ENCODE assay signal across 12 cellular contexts in the genomic region with DNA sequence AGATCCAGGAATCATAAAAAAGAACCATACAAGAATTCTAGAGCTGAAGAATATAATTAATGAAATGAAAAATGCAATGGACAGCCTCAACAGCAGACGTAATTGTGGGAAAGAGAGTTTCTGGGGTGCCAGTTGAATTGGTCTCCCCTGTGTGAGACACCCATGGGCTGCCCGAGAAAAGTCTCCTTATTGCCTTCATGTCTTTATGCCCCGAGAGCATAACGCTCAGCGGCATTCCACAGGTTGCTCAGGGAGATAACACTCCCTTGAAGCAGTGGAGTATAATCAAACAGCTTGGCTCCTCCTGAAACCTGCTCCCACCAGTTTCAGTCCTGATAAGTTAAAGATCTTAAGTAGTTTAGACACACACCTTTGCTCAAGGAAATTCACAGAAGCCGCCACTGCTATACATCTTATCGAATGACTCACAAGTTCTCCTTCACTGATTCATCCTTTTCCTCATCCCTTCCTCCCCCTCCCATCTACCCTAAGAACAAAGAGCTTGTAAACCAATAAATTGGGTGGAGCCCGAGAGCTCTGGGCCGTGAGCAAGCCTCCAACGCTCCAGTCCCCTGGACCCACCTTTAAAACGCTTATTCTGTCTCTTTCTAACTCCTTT. TPM values are rescaled to one million over a fixed set of nuclear protein-coding genes. Genes with fewer than 3 reads are reported as not detected.
A peak's percentile ranks its signal among the peaks of the same experiment; 100 is the strongest.
DNase-seq lines count a peak whose midpoint lies in the region; ATAC-seq, FAIRE-seq and TF ChIP-seq lines count a peak whose summit lies in the region.
"Not testable (repeated sequence)": the region's sequence is repeated elsewhere in the genome, so short reads cannot be mapped to it uniquely, and the experiment has no call there.
"Had no signal": no experiment of that assay in that cellular context is flagged by ENCODE, and none has a peak within 500 bp of the region (broad histone marks: within the 10 kb centered on the region; RNA-seq: fewer than 3 reads in every experiment).

No MANE protein-coding gene starts in this region.

- H3K9ac ChIP-seq in HCT116 (ENCODE audit: low read length) (peak overlapping the region; percentile 64), PC-3 (ENCODE audit: low read length) (peak overlapping the region; percentile 19; the same call in 1 of the 2 replicates)

- not testable (repeated sequence) for TF ChIP-seq CTCF in HCT116 (IDR thresholded peaks at IDR 0.05 in 2 of 3, conservative IDR thresholded peaks at IDR 0.05 in 1 of 3; ENCODE audit: borderline replicate concordance in 1 of 3, insufficient read depth in 1 of 3, low read depth in 2 of 3, low read length in 2 of 3); PC-3 (conservative IDR thresholded peaks at IDR 0.05; ENCODE audit: low read depth, low read length); bronchial epithelial cell (IDR thresholded peaks at IDR 0.05; ENCODE audit: insufficient read depth, low read length, severe bottlenecking); foreskin keratinocyte (conservative IDR thresholded peaks at IDR 0.05); mesothelial cell of epicardium (IDR thresholded peaks at IDR 0.05; ENCODE audit: unreplicated experiment)

- WGBS in small intestine, 3 donors, result 15 to 55% (median 41%) methylated on average over 11 of the region's 11 CpGs

- not testable (repeated sequence) for H3K36me3 ChIP-seq in HCT116 (ENCODE audit: control insufficient read depth in 1 of 2, insufficient read depth in 2 of 2, low read length in 2 of 2); PC-3 (ENCODE audit: low read depth, low read length); bronchial epithelial cell (ENCODE audit: control insufficient read depth, insufficient read depth, low read length); small intestine (ENCODE audit: control insufficient read depth in 2 of 2, insufficient read depth in 2 of 2, low read length in 2 of 2)

- H3K27me3 Mint-ChIP-seq in mesothelial cell of epicardium (ENCODE audit: low read depth), result not testable (repeated sequence)

- H3K4me2 ChIP-seq in HCT116 (ENCODE audit: low read length) (peak overlapping the region; percentile 80), PC-3 (ENCODE audit: low read length) (peak overlapping the region; percentile 62)

- not testable (repeated sequence) for TF ChIP-seq RAD21 in HCT116 (IDR thresholded peaks at IDR 0.05; ENCODE audit: low read depth)

- not testable (repeated sequence) for H3K9me2 ChIP-seq in HCT116 (ENCODE audit: insufficient read depth); PC-3 (replicated peaks; ENCODE audit: low read length)

- TF ChIP-seq POLR2A in HCT116 (IDR thresholded peaks at IDR 0.05; ENCODE audit: borderline replicate concordance, extremely low read depth, insufficient read depth, insufficient read length), result not testable (repeated sequence)

- H3K36me3 Mint-ChIP-seq in mesothelial cell of epicardium, result not testable (repeated sequence)

- intact Hi-C loops in HCT116 (cut with micrococcal nuclease) (loop anchor here (2.0 kb wide), 1 partner anchor 21 kb away; no protein-coding TSS in a partner anchor), PC-3 (cut with micrococcal nuclease) (loop anchor here (5.0 kb wide), 1 partner anchor 40 kb away; no protein-coding TSS in a partner anchor)

- not testable (repeated sequence) for H3K79me2 ChIP-seq in HCT116 (ENCODE audit: insufficient read depth, low read length); PC-3 (ENCODE audit: low read length)

- H3K4me3 ChIP-seq in HCT116 (replicated peaks in 1 of 2; ENCODE audit: low read depth in 1 of 2, low read length in 2 of 2), result peak overlapping the region in 1 of 2 experiments; percentile 50
- peak overlapping the region; percentile 26; the same call in 1 of the 2 replicates for H3K4me3 ChIP-seq in PC-3 (ENCODE audit: low read length)
- not testable (repeated sequence) for H3K4me3 ChIP-seq in bronchial epithelial cell (ENCODE audit: low read depth, low read length); small intestine (ENCODE audit: low read depth in 1 of 2, low read length in 2 of 2)

- CTCF ChIA-PET in HCT116 (lab: Charles Lee) (interaction anchor here (0.9 kb wide), 1 partner anchor 92 kb away, joined by 3 read pairs; no protein-coding TSS in a partner anchor), PC-3 (lab: Charles Lee) (interaction anchor here (0.6 kb wide), 1 partner anchor 171 kb away, joined by 3 read pairs; no protein-coding TSS in a partner anchor)

- FAIRE-seq in bronchial epithelial cell (lab: Jason Lieb, UNC), result not testable (repeated sequence)
- peak; percentile 67 for FAIRE-seq in small intestine (lab: Jason Lieb, UNC)

- peak; percentile 64 for DNase-seq in A172 (ENCODE audit: low spot score)
- DNase-seq in HCT116 (ENCODE audit: low read depth, low spot score), result peak; percentile 93
- DNase-seq in PC-3, result peak; percentile 85
- peak; percentile 28 for DNase-seq in T1000 (lab: John Stamatoyannopoulos, UW)
- DNase-seq in bronchial epithelial cell (ENCODE audit: low read depth), result peak; percentile 95
- DNase-seq in foreskin keratinocyte, result peak; percentile 83 to 95
- DNase-seq in mesothelial cell of epicardium (ENCODE audit: low spot score in 2 of 2, unreplicated experiment in 2 of 2), result not testable (repeated sequence)
- peak; percentile 97 for DNase-seq in small intestine

- peak overlapping the region; percentile 65 for H3K27ac Mint-ChIP-seq in mesothelial cell of epicardium

- peaks cover 15 to 34% of the 10 kb centered on the region in 2 experiments for H3K4me1 ChIP-seq in HCT116 (ENCODE audit: control insufficient read depth in 1 of 2, insufficient read depth in 2 of 2, low read length in 2 of 2)
- H3K4me1 ChIP-seq in PC-3 (ENCODE audit: insufficient read depth, low read length), result peaks cover 25% of the 10 kb centered on the region
- H3K4me1 ChIP-seq in foreskin keratinocyte, result peaks cover 23% of the 10 kb centered on the region
- H3K4me1 ChIP-seq in small intestine (ENCODE audit: control insufficient read depth in 2 of 2, insufficient read depth in 1 of 2, low read depth in 1 of 2, low read length in 1 of 2), result not testable (repeated sequence)

- ATAC-seq in HCT116 (peak; percentile 78), PC-3 (peak; percentile 54), foreskin keratinocyte (peak; percentile 83)

- RAD21 ChIA-PET in HCT116 (lab: Charles Lee; ENCODE audit: low non-redundant PET in 1 of 2, low total read pairs in 2 of 2, uncharacterized antibody in 2 of 2, unreplicated experiment in 2 of 2), result interaction anchor here in 1 of 2 experiments (1.5 kb wide), 1 partner anchor 64 kb away, joined by 3 read pairs; a partner anchor contains a TSS

- peak overlapping the region; percentile 67 for H3K27ac ChIP-seq in HCT116 (ENCODE audit: low read depth, low read length)
- H3K27ac ChIP-seq in PC-3 (ENCODE audit: low read length), result peak overlapping the region; percentile 56
- peak overlapping the region; percentile 90 for H3K27ac ChIP-seq in foreskin keratinocyte
- H3K27ac ChIP-seq in small intestine (ENCODE audit: low read depth in 1 of 2, low read length in 1 of 2), result peak overlapping the region; percentile 55 to 80

- TSS peak; percentile 64 for BruUV-seq in HCT116 (replicated peaks; lab: Mats Ljungman, UMichigan)
- BruUV-seq in PC-3 (replicated peaks; lab: Mats Ljungman, UMichigan), result TSS peak; percentile 63

- H4K20me1 ChIP-seq in HCT116 (ENCODE audit: insufficient read depth); PC-3 (ENCODE audit: low read length): not testable (repeated sequence)

- peaks cover 10% of the 10 kb centered on the region for H3K4me1 Mint-ChIP-seq in mesothelial cell of epicardium

- H3K9me3 Mint-ChIP-seq in mesothelial cell of epicardium, result peaks cover 37% of the 10 kb centered on the region

- POLR2A ChIA-PET in HCT116 (lab: Charles Lee) (interaction anchor here (1.0 kb wide), 1 partner anchor 10 kb away, joined by 3 read pairs; no protein-coding TSS in a partner anchor), PC-3 (lab: Charles Lee; ENCODE audit: unreplicated experiment) (interaction anchor here (0.6 kb wide), 1 partner anchor 9 kb away, joined by 4 read pairs; no protein-coding TSS in a partner anchor)

- H3F3A ChIP-seq in PC-3 (ENCODE audit: low read length, unreplicated experiment), result not testable (repeated sequence)

- not testable (repeated sequence) for H3K27me3 ChIP-seq in HCT116 (ENCODE audit: insufficient read depth, low read length); PC-3 (ENCODE audit: low read length); bronchial epithelial cell (ENCODE audit: control insufficient read depth, insufficient read depth, low read length); foreskin keratinocyte; small intestine (ENCODE audit: control insufficient read depth in 2 of 2, insufficient read depth in 2 of 2, low read length in 2 of 2)

- not testable (repeated sequence) for H3K4me3 Mint-ChIP-seq in mesothelial cell of epicardium

- not testable (repeated sequence) for H3K9me3 ChIP-seq in HCT116 (ENCODE audit: control insufficient read depth in 1 of 2, insufficient read depth in 1 of 2, low read depth in 1 of 2, low read length in 2 of 2); PC-3 (ENCODE audit: low read length); small intestine (ENCODE audit: control insufficient read depth, low read depth)

- H2AFZ ChIP-seq in HCT116 (ENCODE audit: low read depth, low read length, poor library complexity, severe bottlenecking) (peak overlapping the region; percentile 87), PC-3 (ENCODE audit: low read length) (peak overlapping the region; percentile 72)

TF ChIP-seq in HCT116, 20 proteins besides CTCF, POLR2A, EP300 and RAD21 (continues in another document):
- TF ChIP-seq TCF7L2 (IDR thresholded peaks at IDR 0.05; ENCODE audit: borderline replicate concordance, extremely low read depth, insufficient read depth, insufficient read length), result peak; percentile 82
- peak; percentile 69; the same call in 1 of the 2 replicates for TF ChIP-seq CBX3 (IDR thresholded peaks at IDR 0.05; ENCODE audit: low read depth)
- peak; percentile 85 for TF ChIP-seq JUND (IDR thresholded peaks at IDR 0.05)
- peak; percentile 42; the same call in 1 of the 2 replicates for TF ChIP-seq POLR2AphosphoS5 (IDR thresholded peaks at IDR 0.05; ENCODE audit: low read depth, low read length)

RNA-seq across cellular contexts. Expression of a gene that starts 5.5 kb away (rescaled TPM):
- total RNA-seq in A172 (2014; rRNA removed; shearing (Covaris generic)), result not detected in 2 replicates
- total RNA-seq in HCT116 (2021; ENCODE audit: unreplicated experiment), result not detected
- not detected in 2 replicates for polyA plus RNA-seq in HCT116 (2012)
- total RNA-seq in PC-3 (2014; rRNA removed), result not detected in 2 replicates
- total RNA-seq in bronchial epithelial cell, result not detected in 2 replicates
- not detected in 2 replicates for total RNA-seq in foreskin keratinocyte
- not detected in 2 replicates for polyA plus RNA-seq in foreskin keratinocyte
- total RNA-seq in mesothelial cell of epicardium, result not detected in 3 replicates
- polyA plus RNA-seq in small intestine, result not detected
- total RNA-seq: G401, GM12878, LHCN-M2, SJSA1 had no signal
- polyA plus RNA-seq: GM12878 had no signal

RNA-seq across cellular contexts. Expression of a gene that starts 28.9 kb away (rescaled TPM):
- not detected in 2 replicates for total RNA-seq in A172 (2014; rRNA removed; shearing (Covaris generic))
- not detected for total RNA-seq in HCT116 (2021; ENCODE audit: unreplicated experiment)
- polyA plus RNA-seq in HCT116 (2012), result not detected in 2 replicates
- total RNA-seq in PC-3 (2014; rRNA removed), result not detected in 2 replicates
- not detected in 2 replicates for total RNA-seq in bronchial epithelial cell
- total RNA-seq in foreskin keratinocyte, result not detected in 2 replicates
- not detected in 2 replicates for polyA plus RNA-seq in foreskin keratinocyte
- total RNA-seq in mesothelial cell of epicardium, result not detected in 3 replicates
- polyA plus RNA-seq in small intestine, result not detected
- total RNA-seq: G401, GM12878, LHCN-M2, SJSA1 had no signal
- polyA plus RNA-seq: GM12878 had no signal
